ENCODE assay signal across 2 cellular contexts in the genomic region with DNA sequence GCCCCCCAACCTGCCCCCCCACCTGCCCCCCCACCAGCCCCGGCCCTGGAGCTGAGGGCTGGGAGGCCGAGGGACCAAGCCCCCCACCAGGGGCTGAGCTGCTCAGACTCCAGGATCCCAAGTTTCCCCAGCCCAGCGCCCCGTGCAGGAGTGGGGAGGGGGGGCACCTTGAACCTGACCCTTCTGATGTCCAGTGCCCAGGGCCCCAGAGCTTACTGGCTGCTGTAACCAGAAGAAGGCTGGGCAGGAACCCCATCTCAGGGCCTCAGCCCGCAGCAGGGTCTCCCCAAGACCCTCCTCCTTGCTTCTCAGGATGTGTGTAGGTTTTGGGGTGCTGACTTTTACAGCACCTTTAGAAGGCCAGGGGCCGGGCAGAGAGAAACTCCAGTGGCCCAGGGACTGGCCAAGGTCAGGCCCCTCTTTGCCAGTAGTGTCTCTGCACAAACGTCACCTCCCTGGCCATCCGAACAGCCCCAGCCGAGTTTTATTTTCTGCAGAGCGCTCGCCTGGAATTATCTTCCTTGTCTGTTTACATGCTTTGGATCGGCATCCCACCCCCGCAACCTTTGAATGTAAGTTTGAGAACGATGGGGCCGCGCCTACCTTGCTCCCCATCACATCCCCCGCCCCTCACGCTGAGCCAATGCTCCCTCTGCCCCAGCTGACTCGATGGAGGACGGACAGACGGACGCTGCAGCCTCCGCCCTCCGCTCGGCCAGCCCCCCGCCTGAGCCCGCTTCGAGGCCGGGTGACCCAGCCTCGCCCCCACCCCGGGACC.
TF ChIP-seq lines count a peak whose summit lies in the region.

No MANE protein-coding gene starts in this region.

TF ChIP-seq in H1, 55 proteins besides CTCF, POLR2A, EP300 and RAD21 (continued from another document):
- no peak for TF ChIP-seq KDM4A (IDR thresholded peaks at IDR 0.05; ENCODE audit: low read depth, low read length, severe bottlenecking)
- no peak for TF ChIP-seq NRF1 (IDR thresholded peaks at IDR 0.05; ENCODE audit: low read depth, low read length)
- TF ChIP-seq CHD7 (IDR thresholded peaks at IDR 0.05; ENCODE audit: insufficient replicate concordance, low read length), result no peak
- TF ChIP-seq POLR2AphosphoS5 (IDR thresholded peaks at IDR 0.05; ENCODE audit: low read depth, low read length), result no peak
- TF ChIP-seq RBBP5 (IDR thresholded peaks at IDR 0.05; ENCODE audit: borderline replicate concordance, low read depth, low read length), result no peak; the same call in 1 of the 2 replicates
- TF ChIP-seq PHF8 (conservative IDR thresholded peaks at IDR 0.05; ENCODE audit: low read depth, low read length), result no peak
- TF ChIP-seq FOSL1 (IDR thresholded peaks at IDR 0.05; ENCODE audit: insufficient read depth, low read depth, low read length), result no peak
- no peak for TF ChIP-seq YY1 (IDR thresholded peaks at IDR 0.05; ENCODE audit: low read depth, low read length)
- no peak for TF ChIP-seq CBX8 (IDR thresholded peaks at IDR 0.05; ENCODE audit: borderline replicate concordance, low read depth, low read length)

TF ChIP-seq in neural cell, 6 proteins besides CTCF, POLR2A, EP300 and RAD21:
- TF ChIP-seq REST (IDR thresholded peaks at IDR 0.05; ENCODE audit: borderline replicate concordance) (no peak), TAF1 (IDR thresholded peaks at IDR 0.05; ENCODE audit: low read depth) (peak; percentile 11), SMC3 (conservative IDR thresholded peaks at IDR 0.05; ENCODE audit: poor library complexity) (no peak), POLR2AphosphoS5 (IDR thresholded peaks at IDR 0.05) (no peak), EZH2 (IDR thresholded peaks at IDR 0.05; ENCODE audit: borderline replicate concordance, insufficient read depth, low read length, poor library complexity, severe bottlenecking) (no peak)
TF ChIP-seq in neural cell: peak in this region for 1.
